In the genomic region with DNA sequence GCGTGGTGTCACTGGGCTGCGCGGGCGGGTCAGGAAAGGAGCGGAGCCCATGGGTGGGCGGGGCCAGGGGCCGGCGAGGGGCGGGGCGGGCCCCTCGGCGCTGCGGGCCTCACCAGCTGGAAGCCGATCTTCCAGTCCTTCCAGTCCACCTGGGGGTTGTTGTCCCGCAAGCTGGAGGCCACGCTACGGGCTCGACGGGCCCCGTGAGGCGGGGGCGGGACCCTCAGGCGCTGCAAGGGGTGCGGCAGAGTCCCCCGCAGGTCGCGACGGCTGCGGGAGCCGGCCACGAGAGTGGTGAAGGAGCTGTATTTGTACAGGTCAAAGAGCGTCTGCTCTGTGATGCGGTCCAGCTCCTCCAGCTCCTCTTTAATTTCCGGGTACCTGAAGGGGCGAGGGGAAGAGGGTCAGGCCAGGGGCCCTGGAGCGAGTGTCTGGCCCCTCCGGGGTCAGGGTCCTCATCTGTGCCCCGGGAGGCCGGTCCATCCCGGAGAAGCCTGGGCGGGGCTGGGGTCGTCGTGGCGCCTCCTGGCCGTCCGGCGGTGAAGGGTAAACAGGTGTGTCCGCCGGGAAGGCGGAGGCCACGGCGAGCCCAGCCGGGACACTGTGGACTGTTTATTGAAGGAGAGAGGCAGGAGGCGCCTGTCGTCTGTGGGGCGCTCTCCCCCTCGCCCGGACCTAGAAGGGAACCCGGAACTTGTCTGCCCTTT, we compare ENCODE assay signal across 8 cellular contexts. TPM values are rescaled to one million over a fixed set of nuclear protein-coding genes. Genes with fewer than 3 reads are reported as not detected.
A peak's percentile ranks its signal among the peaks of the same experiment; 100 is the strongest.
DNase-seq lines count a peak whose midpoint lies in the region; ATAC-seq and TF ChIP-seq lines count a peak whose summit lies in the region.

No MANE protein-coding gene starts in this region.

- no peaks in the 10 kb centered on the region for H3K9me3 Mint-ChIP-seq in activated T-helper 17 cell treated with anti-CD3 and anti-CD28 coated beads, Interleukin-2, amount 50 U/mL, for 72 hours

- no TSS peak for BruUV-seq in OCI-LY7 (replicated peaks; lab: Mats Ljungman, UMichigan)

- ATAC-seq in activated T-helper 17 cell treated with anti-CD3 and anti-CD28 coated beads, Interleukin-2, amount 50 U/mL, for 72 hours (replicated peaks): peak; percentile 87
- ATAC-seq in omental fat pad (ENCODE audit: low FRiP score): peak; percentile 84
- no peak for ATAC-seq in GM18511 (IDR thresholded peaks at IDR 0.05; ENCODE audit: unreplicated experiment)

- DNase-seq in GM06990 (ENCODE audit: extremely low read depth, insufficient read length) (peak; percentile 62), OCI-LY7 (ENCODE audit: low spot score) (peak; percentile 72), fibroblast of mammary gland (ENCODE audit: low read depth) (peak; percentile 51), omental fat pad (ENCODE audit: low spot score) (no peak), tibial nerve (ENCODE audit: low spot score in 2 of 2) (peak in 1 of 2 donors; percentile 65), DMS79 treated with DMSO at 0.1 percent for 48 hours (lab: John Stamatoyannopoulos, UW) (no peak)

- H3K9me3 ChIP-seq in OCI-LY7 (ENCODE audit: low read length): no peaks in the 10 kb centered on the region
- no peaks in the 10 kb centered on the region for H3K9me3 ChIP-seq in tibial nerve

- H3K27ac ChIP-seq in OCI-LY7 (ENCODE audit: low read depth, low read length, poor library complexity, severe bottlenecking) (no peak overlapping the region), tibial nerve (peak overlapping the region; percentile 72 to 95 (median 90))

- H3K79me2 ChIP-seq in OCI-LY7 (ENCODE audit: insufficient read depth, low read depth, low read length): no peaks in the 10 kb centered on the region

- no peaks in the 10 kb centered on the region for H3K27me3 Mint-ChIP-seq in activated T-helper 17 cell treated with anti-CD3 and anti-CD28 coated beads, Interleukin-2, amount 50 U/mL, for 72 hours

- CTCF ChIA-PET in OCI-LY7 (lab: Charles Lee; ENCODE audit: unreplicated experiment): interaction anchor here (0.5 to 1.7 kb wide), 2 partner anchors 20 to 389 kb away, joined by 3 to 5 read pairs; a partner anchor contains a TSS

- peaks cover 21% of the 10 kb centered on the region for H3K4me1 Mint-ChIP-seq in activated T-helper 17 cell treated with anti-CD3 and anti-CD28 coated beads, Interleukin-2, amount 50 U/mL, for 72 hours

- POLR2A ChIA-PET in OCI-LY7 (lab: Charles Lee): interaction anchor here (0.6 to 8.3 kb wide), 9 partner anchors 9 to 357 kb away, joined by 3 to 55 read pairs (median 4); a partner anchor contains a TSS

- TF ChIP-seq EP300 in tibial nerve (IDR thresholded peaks at IDR 0.05): peak in 1 of 2 donors; percentile 68

- H3K9me2 ChIP-seq in OCI-LY7 (ENCODE audit: insufficient read depth, low read length): no peaks in the 10 kb centered on the region

- H3K27me3 ChIP-seq in GM06990 (replicated peaks; ENCODE audit: control insufficient read depth, insufficient read depth, low read length) (no peaks in the 10 kb centered on the region), tibial nerve (no peaks in the 10 kb centered on the region)

- H3K4me1 ChIP-seq in OCI-LY7 (ENCODE audit: insufficient read depth, low read length, poor library complexity, severe bottlenecking) (peaks cover 65% of the 10 kb centered on the region), tibial nerve (peaks cover 0 to 45% (median 8%) of the 10 kb centered on the region in 4 donors)

- H3K36me3 ChIP-seq in GM06990 (ENCODE audit: control insufficient read depth, insufficient read depth, low read length) (no peaks in the 10 kb centered on the region), OCI-LY7 (ENCODE audit: insufficient read depth, low read length) (no peaks in the 10 kb centered on the region), tibial nerve (no peaks in the 10 kb centered on the region)

- peak overlapping the region; percentile 46 for H3K4me3 ChIP-seq in GM06990 (replicated peaks; ENCODE audit: low read depth, low read length)
- peak overlapping the region; percentile 66 for H3K4me3 ChIP-seq in OCI-LY7 (ENCODE audit: low read depth, low read length, poor library complexity, severe bottlenecking)
- H3K4me3 ChIP-seq in fibroblast of mammary gland (ENCODE audit: control insufficient read depth, low read depth, low read length): peak overlapping the region; percentile 59
- peak overlapping the region; percentile 44 to 72 (median 58) for H3K4me3 ChIP-seq in tibial nerve

- intact Hi-C loops in OCI-LY7 (cut with micrococcal nuclease; ENCODE audit: unreplicated experiment): loop anchor here (5.0 kb wide), 1 partner anchor 1536 kb away; no protein-coding TSS in a partner anchor

- peak; percentile 38 to 61 for TF ChIP-seq POLR2A in tibial nerve (IDR thresholded peaks at IDR 0.05)

- no peaks in the 10 kb centered on the region for H4K20me1 ChIP-seq in OCI-LY7 (ENCODE audit: insufficient read depth, low read length)

- H3K36me3 Mint-ChIP-seq in activated T-helper 17 cell treated with anti-CD3 and anti-CD28 coated beads, Interleukin-2, amount 50 U/mL, for 72 hours (ENCODE audit: low read depth): no peaks in the 10 kb centered on the region

- peak overlapping the region; percentile 90 for H3K4me2 ChIP-seq in OCI-LY7 (ENCODE audit: low read length)

- H3K4me3 Mint-ChIP-seq in activated T-helper 17 cell treated with anti-CD3 and anti-CD28 coated beads, Interleukin-2, amount 50 U/mL, for 72 hours: peak overlapping the region; percentile 73

- peak overlapping the region; percentile 71 for H3K27ac Mint-ChIP-seq in activated T-helper 17 cell treated with anti-CD3 and anti-CD28 coated beads, Interleukin-2, amount 50 U/mL, for 72 hours

- 3 to 8% methylated on average over 39 to 55 of the region's 59 CpGs for WGBS in tibial nerve, 2 donors

- no peak for TF ChIP-seq CTCF in GM06990 (IDR thresholded peaks at IDR 0.05; ENCODE audit: insufficient read depth, low read length, poor library complexity, severe bottlenecking)
- no peak for TF ChIP-seq CTCF in OCI-LY7 (conservative IDR thresholded peaks at IDR 0.05; ENCODE audit: low read length)
- no peak for TF ChIP-seq CTCF in fibroblast of mammary gland (conservative IDR thresholded peaks at IDR 0.05; ENCODE audit: control insufficient read depth, insufficient read depth, low read depth, low read length)
- TF ChIP-seq CTCF in omental fat pad (IDR thresholded peaks at IDR 0.05): no peak
- TF ChIP-seq CTCF in tibial nerve (IDR thresholded peaks at IDR 0.05): peak in 1 of 5 experiments; percentile 20

- H2AFZ ChIP-seq in OCI-LY7 (ENCODE audit: low read length): peak overlapping the region; percentile 98

RNA-seq across cellular contexts. Expression of a gene that starts 11.9 kb away (rescaled TPM):
- 0.35 and 0.51 TPM in 2 replicates for total RNA-seq in OCI-LY7 (2014; rRNA removed; shearing (Covaris generic))
- total RNA-seq in OCI-LY7 (2022): 1.0 and 1.3 TPM in 2 replicates
- 1 to 10 TPM in 1 of 2 donors, not detected in 1; 1.6 TPM for total RNA-seq in activated T-helper 17 cell treated with anti-CD3 and anti-CD28 coated beads, Interleukin-2, amount 50 U/mL, for 72 hours
- 10 to 100 TPM in 3 of 4 donors, 1 to 10 TPM in 1; 1.9 to 29.0 (median 15.7) TPM for total RNA-seq in omental fat pad
- total RNA-seq in tibial nerve: 10 to 100 TPM; 15.9 to 46.5 (median 18.8) TPM

RNA-seq across cellular contexts. Expression of a gene that starts 20.5 kb away (rescaled TPM):
- not detected in 2 replicates for total RNA-seq in OCI-LY7 (2014; rRNA removed; shearing (Covaris generic))
- total RNA-seq in OCI-LY7 (2022): not detected in 2 replicates
- under 1 TPM; 0.56 to 0.61 TPM for total RNA-seq in activated T-helper 17 cell treated with anti-CD3 and anti-CD28 coated beads, Interleukin-2, amount 50 U/mL, for 72 hours
- 100 to 1,000 TPM in 3 of 4 donors, 10 to 100 TPM in 1; 99.9 to 171 (median 142) TPM for total RNA-seq in omental fat pad
- 100 to 1,000 TPM; 119 to 234 (median 151) TPM for total RNA-seq in tibial nerve

RNA-seq across cellular contexts. Expression of a gene that starts 21.6 kb away (rescaled TPM):
- 23.4 and 37.3 TPM in 2 replicates for total RNA-seq in OCI-LY7 (2014; rRNA removed; shearing (Covaris generic))
- total RNA-seq in OCI-LY7 (2022): 50.9 and 55.7 TPM in 2 replicates
- total RNA-seq in activated T-helper 17 cell treated with anti-CD3 and anti-CD28 coated beads, Interleukin-2, amount 50 U/mL, for 72 hours: 10 to 100 TPM; 42.1 to 74.1 TPM
- 100 to 1,000 TPM; 279 to 689 (median 317) TPM for total RNA-seq in omental fat pad
- total RNA-seq in tibial nerve: 100 to 1,000 TPM; 196 to 437 (median 306) TPM

RNA-seq across cellular contexts. Expression of a gene that starts 53.0 kb away (rescaled TPM):
- total RNA-seq in OCI-LY7 (2014; rRNA removed; shearing (Covaris generic)): not detected in 2 replicates
- total RNA-seq in OCI-LY7 (2022) (not detected in 2 replicates), omental fat pad (10 to 100 TPM; 10.1 to 77.1 (median 13.8) TPM), tibial nerve (10 to 100 TPM in 1 of 4 donors, 1 to 10 TPM in 2, not detected in 1; 2.9 to 15.3 (median 7.6) TPM)
- not detected for total RNA-seq in activated T-helper 17 cell treated with anti-CD3 and anti-CD28 coated beads, Interleukin-2, amount 50 U/mL, for 72 hours

Comparison
In these comparisons a context has a peak if more than half of its experiments do, and no peak if none do; other contexts are left out.
1. DNase-seq: peak in GM06990 (single experiment), OCI-LY7 (single experiment) and fibroblast of mammary gland (single experiment); none in omental fat pad (single experiment) and DMS79 treated with DMSO at 0.1 percent for 48 hours (single experiment).
2. RNA of a gene that starts 20.5 kb away (total RNA-seq): 119 to 234 TPM in tibial nerve and 99.9 to 171 TPM in omental fat pad; 0.56 to 0.61 TPM in activated T-helper 17 cell treated with anti-CD3 and anti-CD28 coated beads, Interleukin-2, amount 50 U/mL, for 72 hours and not detected in OCI-LY7; every median in the first group is over 10 times any median in the second.
3. Peak in every context shown above with its lines, with median percentiles within 50 percentile points of each other: H3K4me3 ChIP-seq.